In the genomic region with DNA sequence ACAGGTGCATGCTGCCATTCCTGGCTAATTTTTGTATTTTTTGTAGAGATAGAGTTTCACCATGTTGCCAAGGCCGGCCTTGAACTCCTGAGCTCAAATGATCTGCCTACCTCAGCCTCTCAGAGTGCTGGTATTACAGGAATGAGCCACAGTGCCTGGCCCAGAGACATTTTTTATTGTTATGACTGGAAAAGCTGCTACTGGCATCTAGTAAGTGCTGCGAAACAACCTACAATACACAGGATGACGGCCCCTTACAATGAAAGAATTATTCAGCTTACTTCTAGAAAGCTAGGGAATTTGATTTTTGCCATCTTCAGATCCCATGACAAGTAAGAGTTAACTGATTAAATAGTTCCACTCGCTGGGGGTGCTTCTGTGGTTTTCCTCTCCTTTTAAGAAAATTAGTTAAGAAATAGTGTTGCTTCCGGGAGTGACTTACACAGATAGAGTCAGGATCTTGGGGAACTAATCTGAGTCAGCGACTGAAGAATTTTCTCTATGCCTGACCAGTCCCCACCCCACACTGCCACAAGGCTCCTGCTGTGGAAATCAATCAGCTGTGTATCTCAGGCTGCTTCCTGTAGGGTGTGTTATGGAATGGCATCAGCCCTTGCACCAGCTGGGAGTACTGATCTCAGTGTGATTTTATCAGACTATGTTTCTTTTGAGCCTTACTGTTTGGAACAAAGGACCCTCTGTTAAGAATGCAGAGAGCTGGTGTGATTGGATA, we compare ENCODE assay signal across 8 cellular contexts.
DNase-seq lines count a peak whose midpoint lies in the region; ATAC-seq and TF ChIP-seq lines count a peak whose summit lies in the region.

No MANE protein-coding gene starts in this region.

- H3K36me3 ChIP-seq in neutrophil: no peaks in the 10 kb centered on the region

- H3K27ac ChIP-seq in neutrophil: peak overlapping the region; percentile 82

- in situ Hi-C loops in G401 (cut with HindIII; ENCODE audit: low sequenced_read_pairs): no loop called here

- DNase-seq in ELF-1 (ENCODE audit: low read depth, low spot score): peak; percentile 66
- DNase-seq in M059J (ENCODE audit: low read depth): peak; percentile 98
- peak; percentile 9 for DNase-seq in activated T-cell treated with anti-CD3 and anti-CD28 coated beads for 48 hours (ENCODE audit: low read depth)
- DNase-seq in fibroblast of the aortic adventitia (ENCODE audit: low read depth): peak; percentile 97
- no peak for DNase-seq in G401 (ENCODE audit: low spot score)

- H3K27me3 ChIP-seq in neutrophil: no peaks in the 10 kb centered on the region

- peaks cover 65 to 76% of the 10 kb centered on the region in 2 experiments for H3K4me1 ChIP-seq in neutrophil (ENCODE audit: control insufficient read depth in 1 of 2, insufficient read depth in 1 of 2, low read depth in 1 of 2, low read length in 1 of 2)

- no peaks in the 10 kb centered on the region for H3K9me3 ChIP-seq in neutrophil

- TF ChIP-seq CTCF in fibroblast of the aortic adventitia (IDR thresholded peaks at IDR 0.05; ENCODE audit: insufficient read depth, low read length) (peak; percentile 5), neutrophil (IDR thresholded peaks at IDR 0.05) (no peak)

- H3K4me3 ChIP-seq in fibroblast of the aortic adventitia (ENCODE audit: low read depth, low read length) (no peak overlapping the region), neutrophil (ENCODE audit: low read depth in 1 of 2, low read length in 1 of 2) (peak overlapping the region; percentile 1 to 22)

- no peak for ATAC-seq in HG03196 (IDR thresholded peaks at IDR 0.05; ENCODE audit: unreplicated experiment)
- ATAC-seq in GM19455 (IDR thresholded peaks at IDR 0.05; ENCODE audit: unreplicated experiment): no peak
